ENCODE assay signal across 1 cellular context in genomic region chr19:45554481-45554880, GRCh38.
TF ChIP-seq lines count a peak whose summit lies in the region.

No MANE protein-coding gene starts in this region.

TF ChIP-seq in GM23338, 12 proteins besides CTCF, POLR2A, EP300 and RAD21:
- TF ChIP-seq REST (IDR thresholded peaks at IDR 0.05; ENCODE audit: unreplicated experiment) (no peak), JUNB (IDR thresholded peaks at IDR 0.05; ENCODE audit: unreplicated experiment) (no peak), ZNF331 (CRISPR knock-in tag; IDR thresholded peaks at IDR 0.05; ENCODE audit: low read depth) (no peak), NANOG (IDR thresholded peaks at IDR 0.05; ENCODE audit: borderline replicate concordance) (no peak), ETS1 (IDR thresholded peaks at IDR 0.05) (no peak)
